1 cellular context compared by ENCODE assay signal in genomic region chr16:4511441-4512082, GRCh38.
TF ChIP-seq lines count a peak whose summit lies in the region.

No MANE protein-coding gene starts in this region.

TF ChIP-seq in HepG2, 621 proteins besides CTCF, POLR2A, EP300 and RAD21 (continued from another document):
- TF ChIP-seq ZBED4 (CRISPR knock-in tag; IDR thresholded peaks at IDR 0.05; ENCODE audit: borderline replicate concordance): no peak
- TF ChIP-seq FOXO1 (CRISPR knock-in tag; IDR thresholded peaks at IDR 0.05): peak; percentile 38; the same call in 1 of the 2 replicates
- TF ChIP-seq ZNF652 (CRISPR knock-in tag; IDR thresholded peaks at IDR 0.05; ENCODE audit: borderline replicate concordance, low read depth): no peak
- peak; percentile 71 for TF ChIP-seq STAG1 (CRISPR knock-in tag; IDR thresholded peaks at IDR 0.05)
- no peak for TF ChIP-seq ZNF468 (CRISPR knock-in tag; IDR thresholded peaks at IDR 0.05)
- no peak for TF ChIP-seq ZNF138 (CRISPR knock-in tag; IDR thresholded peaks at IDR 0.05; ENCODE audit: low read depth)
- 0 out of 2 replicates have a peak, but pooled peaks have one; percentile 24 for TF ChIP-seq ZNF788 (CRISPR knock-in tag; IDR thresholded peaks at IDR 0.05; ENCODE audit: borderline replicate concordance)
- no peak for TF ChIP-seq SMAD9 (CRISPR knock-in tag; IDR thresholded peaks at IDR 0.05)
- no peak for TF ChIP-seq DPF2 (CRISPR knock-in tag; IDR thresholded peaks at IDR 0.05; ENCODE audit: borderline replicate concordance, low read depth)
- peak; percentile 65 for TF ChIP-seq RBM22 (optimal IDR thresholded peaks at IDR 0.05; ENCODE audit: low read length)
- TF ChIP-seq ZNF160 (CRISPR knock-in tag; IDR thresholded peaks at IDR 0.05): no peak
- TF ChIP-seq AHDC1 (CRISPR knock-in tag; IDR thresholded peaks at IDR 0.05; ENCODE audit: borderline replicate concordance): no peak
- no peak for TF ChIP-seq ZFP41 (CRISPR knock-in tag; IDR thresholded peaks at IDR 0.05; ENCODE audit: borderline replicate concordance)
- no peak for TF ChIP-seq TFDP2 (CRISPR knock-in tag; IDR thresholded peaks at IDR 0.05)
- TF ChIP-seq PRMT3 (CRISPR knock-in tag; IDR thresholded peaks at IDR 0.05; ENCODE audit: borderline replicate concordance, low read depth): no peak
- TF ChIP-seq TCF12 (IDR thresholded peaks at IDR 0.05): no peak
- TF ChIP-seq TCF12 (CRISPR knock-in tag; IDR thresholded peaks at IDR 0.05): no peak
- peak; percentile 18; the same call in 1 of the 2 replicates for TF ChIP-seq SALL1 (CRISPR knock-in tag; IDR thresholded peaks at IDR 0.05)
- TF ChIP-seq ZBTB40 (IDR thresholded peaks at IDR 0.05): no peak
- no peak for TF ChIP-seq ZBTB40 (CRISPR knock-in tag; IDR thresholded peaks at IDR 0.05)
- no peak for TF ChIP-seq ZNF431 (CRISPR knock-in tag; IDR thresholded peaks at IDR 0.05; ENCODE audit: borderline replicate concordance, low read depth)
- 0 out of 2 replicates have a peak, but pooled peaks have one; percentile 11 for TF ChIP-seq SAP130 (CRISPR knock-in tag; IDR thresholded peaks at IDR 0.05; ENCODE audit: low read depth)
- no peak for TF ChIP-seq NR0B2 (CRISPR knock-in tag; IDR thresholded peaks at IDR 0.05)
- TF ChIP-seq SKIL (CRISPR knock-in tag; IDR thresholded peaks at IDR 0.05; ENCODE audit: borderline replicate concordance): no peak
